Comparison of ENCODE assay signal across 8 cellular contexts in genomic region chr17:76271669-76272540, GRCh38. TPM values are rescaled to one million over a fixed set of nuclear protein-coding genes. Genes with fewer than 3 reads are reported as not detected.
DNase-seq lines count a peak whose midpoint lies in the region; ATAC-seq, FAIRE-seq and TF ChIP-seq lines count a peak whose summit lies in the region.

No MANE protein-coding gene starts in this region.

- H3K4me2 ChIP-seq in SK-N-SH, result no peak overlapping the region
- H3K4me2 ChIP-seq in keratinocyte (ENCODE audit: control insufficient read depth, extremely low read depth, insufficient read depth, low read depth, low read length), result peak overlapping the region; percentile 48

- TF ChIP-seq EP300 in SK-N-SH (IDR thresholded peaks at IDR 0.05; ENCODE audit: borderline replicate concordance in 1 of 2, low read depth in 1 of 2, low read length in 1 of 2), result no peak

- no peaks in the 10 kb centered on the region for H3K9me3 Mint-ChIP-seq in activated T-helper 1 cell treated with anti-CD3 and anti-CD28 coated beads, Interleukin-12 subunit alpha, Interleukin-12 subunit beta, Interleukin-2, Interleukin-4 antibody, amounts not matched to agents 30 ng/mL and 10 ng/mL and 1 ng/mL, durations not matched to agents 14 hours and 24 hours and 36 hours

- intact Hi-C loops in activated T-helper 1 cell treated with anti-CD3 and anti-CD28 coated beads, Interleukin-12 subunit alpha, Interleukin-12 subunit beta, Interleukin-2, Interleukin-4 antibody, amounts not matched to agents 30 ng/mL and 10 ng/mL and 1 ng/mL, durations not matched to agents 14 hours and 24 hours and 36 hours (cut with micrococcal nuclease), result loop anchor here (1.0 to 10.0 kb wide), 4 partner anchors 8 to 367 kb away; partner anchors contain the start of genes MRPL38 and RNF157

- peak overlapping the region; percentile 79 for H3K4me3 Mint-ChIP-seq in activated T-helper 1 cell treated with anti-CD3 and anti-CD28 coated beads, Interleukin-12 subunit alpha, Interleukin-12 subunit beta, Interleukin-2, Interleukin-4 antibody, amounts not matched to agents 30 ng/mL and 10 ng/mL and 1 ng/mL, durations not matched to agents 14 hours and 24 hours and 36 hours

- TF ChIP-seq CTCF in SK-N-SH (IDR thresholded peaks at IDR 0.05) (no peak), keratinocyte (optimal IDR thresholded peaks at IDR 0.05 in 1 of 3, IDR thresholded peaks at IDR 0.05 in 1 of 3, conservative IDR thresholded peaks at IDR 0.05 in 1 of 3; ENCODE audit: extremely low read depth in 1 of 3, insufficient read depth in 2 of 3, low read length in 3 of 3) (no peak)

- no peak overlapping the region for H2AFZ ChIP-seq in SK-N-SH (ENCODE audit: low read depth)
- H2AFZ ChIP-seq in keratinocyte (ENCODE audit: control insufficient read depth, low read length), result no peak overlapping the region

- WGBS in SK-N-SH (ENCODE audit: low lambda C conversion rate), result 95% methylated on average over 33 of the region's 38 CpGs

- peaks cover 43% of the 10 kb centered on the region for H3K79me2 ChIP-seq in SK-N-SH (ENCODE audit: insufficient read depth)
- H3K79me2 ChIP-seq in keratinocyte (ENCODE audit: control insufficient read depth, insufficient read depth, low read length), result peaks cover 12% of the 10 kb centered on the region

- H3K27me3 ChIP-seq in SK-N-SH (ENCODE audit: insufficient read depth) (no peaks in the 10 kb centered on the region), keratinocyte (ENCODE audit: control insufficient read depth, extremely low read depth, insufficient read depth, low read length) (no peaks in the 10 kb centered on the region)

- peaks cover 16 to 19% of the 10 kb centered on the region in 2 experiments; a peak in 3 of 4 replicates for H3K4me1 ChIP-seq in SK-N-SH (ENCODE audit: control insufficient read depth in 1 of 2, insufficient read depth in 2 of 2, low read depth in 1 of 2, low read length in 1 of 2)
- H3K4me1 ChIP-seq in keratinocyte (ENCODE audit: control insufficient read depth, extremely low read depth, insufficient read depth, low read length), result peaks cover 31% of the 10 kb centered on the region

- H3K27ac Mint-ChIP-seq in activated T-helper 1 cell treated with anti-CD3 and anti-CD28 coated beads, Interleukin-12 subunit alpha, Interleukin-12 subunit beta, Interleukin-2, Interleukin-4 antibody, amounts not matched to agents 30 ng/mL and 10 ng/mL and 1 ng/mL, durations not matched to agents 14 hours and 24 hours and 36 hours, result peak overlapping the region; percentile 94

- no peaks in the 10 kb centered on the region for H3K9me2 ChIP-seq in SK-N-SH

- peaks cover 45% of the 10 kb centered on the region for H3K4me1 Mint-ChIP-seq in activated T-helper 1 cell treated with anti-CD3 and anti-CD28 coated beads, Interleukin-12 subunit alpha, Interleukin-12 subunit beta, Interleukin-2, Interleukin-4 antibody, amounts not matched to agents 30 ng/mL and 10 ng/mL and 1 ng/mL, durations not matched to agents 14 hours and 24 hours and 36 hours (ENCODE audit: low read depth)

- no peak overlapping the region for H3K27ac ChIP-seq in SK-N-SH (ENCODE audit: low read depth in 2 of 2, low read length in 1 of 2)
- H3K27ac ChIP-seq in keratinocyte (ENCODE audit: control insufficient read depth, insufficient read depth, low read length), result no peak overlapping the region

- DNase-seq in SK-N-SH (peak; percentile 58), keratinocyte (ENCODE audit: low read depth, low spot score) (no peak), SKM-1 (lab: John Stamatoyannopoulos, UW; ENCODE audit: unreplicated experiment) (no peak)
- peak; percentile 70 for DNase-seq in activated T-helper 1 cell treated with anti-CD3 and anti-CD28 coated beads, Interleukin-12 subunit alpha, Interleukin-12 subunit beta, Interleukin-2, Interleukin-4 antibody, amounts not matched to agents 30 ng/mL and 10 ng/mL and 1 ng/mL, durations not matched to agents 14 hours and 24 hours and 36 hours (ENCODE audit: low spot score)
- DNase-seq in stimulated activated CD8-positive, alpha-beta memory T cell treated with anti-CD3 and anti-CD28 coated beads, Interleukin-12 subunit alpha, Interleukin-12 subunit beta, amount 100 ng/mL, for 4 hours (ENCODE audit: low read depth), result peak; percentile 70

- H3K36me3 Mint-ChIP-seq in activated T-helper 1 cell treated with anti-CD3 and anti-CD28 coated beads, Interleukin-12 subunit alpha, Interleukin-12 subunit beta, Interleukin-2, Interleukin-4 antibody, amounts not matched to agents 30 ng/mL and 10 ng/mL and 1 ng/mL, durations not matched to agents 14 hours and 24 hours and 36 hours (ENCODE audit: low read depth), result peaks cover 30% of the 10 kb centered on the region

- no peaks in the 10 kb centered on the region for H3K27me3 Mint-ChIP-seq in activated T-helper 1 cell treated with anti-CD3 and anti-CD28 coated beads, Interleukin-12 subunit alpha, Interleukin-12 subunit beta, Interleukin-2, Interleukin-4 antibody, amounts not matched to agents 30 ng/mL and 10 ng/mL and 1 ng/mL, durations not matched to agents 14 hours and 24 hours and 36 hours (ENCODE audit: insufficient read depth)

- TF ChIP-seq RAD21 in SK-N-SH (IDR thresholded peaks at IDR 0.05; ENCODE audit: low read length), result no peak

- no peak for FAIRE-seq in keratinocyte (lab: Jason Lieb, UNC)

- peaks cover 13% of the 10 kb centered on the region; the same call in 1 of the 2 replicates for H4K20me1 ChIP-seq in SK-N-SH (ENCODE audit: insufficient read depth)
- no peaks in the 10 kb centered on the region for H4K20me1 ChIP-seq in keratinocyte (ENCODE audit: control insufficient read depth, extremely low read depth, insufficient read depth, low read length)

- H3K36me3 ChIP-seq in SK-N-SH (replicated peaks in 1 of 2; ENCODE audit: control insufficient read depth in 1 of 2, insufficient read depth in 2 of 2, low read length in 1 of 2) (peaks cover 8 to 23% of the 10 kb centered on the region in 2 experiments), keratinocyte (ENCODE audit: control insufficient read depth in 2 of 2, extremely low read depth in 1 of 2, insufficient read depth in 2 of 2, low read length in 2 of 2) (peaks cover 6 to 12% of the 10 kb centered on the region in 2 experiments)

- no peak overlapping the region for H3K9ac ChIP-seq in SK-N-SH
- H3K9ac ChIP-seq in keratinocyte (ENCODE audit: control insufficient read depth, extremely low read depth, insufficient read depth, low read length), result peak overlapping the region; percentile 37

- dilution Hi-C loops in keratinocyte (cut with MboI; ENCODE audit: extremely low pct_ligation_motif_present, low sequenced_read_pairs), result no loop called here

- no peak overlapping the region for H3K4me3 ChIP-seq in SK-N-SH (ENCODE audit: low read depth in 2 of 2, low read length in 1 of 2)
- H3K4me3 ChIP-seq in keratinocyte (ENCODE audit: control insufficient read depth in 2 of 3, extremely low read depth in 1 of 3, insufficient read depth in 2 of 3, low read depth in 1 of 3, low read length in 3 of 3), result no peak overlapping the region

- H3K9me1 ChIP-seq in keratinocyte (ENCODE audit: control insufficient read depth, extremely low read depth, insufficient read depth, low read length), result no peaks in the 10 kb centered on the region

- POLR2A ChIA-PET in SK-N-SH (lab: Yijun Ruan, JAX), result interaction anchor here (1.1 kb wide), 1 partner anchor 25 kb away, joined by 3 read pairs; no protein-coding TSS in a partner anchor

- CTCF ChIA-PET in SK-N-SH (lab: Yijun Ruan, JAX), result interaction anchor here (0.5 to 7.0 kb wide), 8 partner anchors 8 to 258 kb away, joined by 3 to 130 read pairs (median 3); no protein-coding TSS in a partner anchor

- H3K9me3 ChIP-seq in SK-N-SH (no peaks in the 10 kb centered on the region), keratinocyte (ENCODE audit: control insufficient read depth, low read depth, low read length) (no peaks in the 10 kb centered on the region)

- H3F3A ChIP-seq in SK-N-SH (replicated peaks; ENCODE audit: insufficient read depth), result peaks cover 9% of the 10 kb centered on the region

- ATAC-seq in SK-N-SH treated with all-trans-retinoic acid at 6 μM for 48 hours (no peak), HG03520 (IDR thresholded peaks at IDR 0.05; ENCODE audit: unreplicated experiment) (peak; percentile 41), HG03469 (IDR thresholded peaks at IDR 0.05; ENCODE audit: unreplicated experiment) (no peak)

RNA-seq across cellular contexts. Expression of gene UBALD2, which starts 6.8 kb away (rescaled TPM):
- polyA plus RNA-seq in SK-N-SH (2012; rRNA removed) (16.7 and 27.0 TPM in 2 replicates), keratinocyte (9.4 to 33.9 TPM (median 28.7 TPM) in 3 replicates)
- polyA plus RNA-seq in SK-N-SH (2012; cell fraction: cytosol; rRNA removed), result 10.3 and 14.0 TPM in 2 replicates
- polyA plus RNA-seq in SK-N-SH (2012; cell fraction: nucleus; rRNA removed), result 14.0 and 19.5 TPM in 2 replicates
- total RNA-seq in activated T-helper 1 cell treated with anti-CD3 and anti-CD28 coated beads, Interleukin-12 subunit alpha, Interleukin-12 subunit beta, Interleukin-2, Interleukin-4 antibody, amounts not matched to agents 30 ng/mL and 10 ng/mL and 1 ng/mL, durations not matched to agents 14 hours and 24 hours and 36 hours, result 206 and 217 TPM in 2 replicates
- polyA plus RNA-seq in keratinocyte (2011; ENCODE audit: low read depth), result 6.8 TPM
- polyA plus RNA-seq in keratinocyte (2011; cell fraction: cytosol; rRNA removed), result 11.8 and 17.0 TPM in 2 replicates
- polyA plus RNA-seq in keratinocyte (2011; cell fraction: nucleus; rRNA removed), result 7.4 and 8.5 TPM in 2 replicates
- 23.6 and 57.0 TPM in 2 replicates for polyA plus RNA-seq in keratinocyte (2012; ENCODE audit: low replicate concordance)
- polyA minus RNA-seq in keratinocyte, result 5.9 to 16.6 TPM (median 8.9 TPM) in 3 replicates
- 31.7 TPM for polyA minus RNA-seq in keratinocyte (2011; cell fraction: cytosol; rRNA and poly(A)+ RNA removed)
- 5.0 and 8.5 TPM in 2 replicates for polyA minus RNA-seq in keratinocyte (2011; cell fraction: nucleus; rRNA and poly(A)+ RNA removed)

RNA-seq across cellular contexts. Expression of gene RNF157, which starts 31.6 kb away (rescaled TPM):
- polyA plus RNA-seq in SK-N-SH (2012; rRNA removed) (5.2 TPM in 2 replicates), keratinocyte (not detected in 3 replicates)
- polyA plus RNA-seq in SK-N-SH (2012; cell fraction: cytosol; rRNA removed), result 4.1 and 6.3 TPM in 2 replicates
- 5.5 and 8.1 TPM in 2 replicates for polyA plus RNA-seq in SK-N-SH (2012; cell fraction: nucleus; rRNA removed)
- 50.4 and 51.7 TPM in 2 replicates for total RNA-seq in activated T-helper 1 cell treated with anti-CD3 and anti-CD28 coated beads, Interleukin-12 subunit alpha, Interleukin-12 subunit beta, Interleukin-2, Interleukin-4 antibody, amounts not matched to agents 30 ng/mL and 10 ng/mL and 1 ng/mL, durations not matched to agents 14 hours and 24 hours and 36 hours
- not detected for polyA plus RNA-seq in keratinocyte (2011; ENCODE audit: low read depth)
- polyA plus RNA-seq in keratinocyte (2011; cell fraction: cytosol; rRNA removed), result not detected in 2 replicates
- not detected in 2 replicates for polyA plus RNA-seq in keratinocyte (2011; cell fraction: nucleus; rRNA removed)
- polyA plus RNA-seq in keratinocyte (2012; ENCODE audit: low replicate concordance), result not detected in 2 replicates
- polyA minus RNA-seq in keratinocyte, result not detected in 3 replicates
- polyA minus RNA-seq in keratinocyte (2011; cell fraction: cytosol; rRNA and poly(A)+ RNA removed), result not detected
- not detected in 2 replicates for polyA minus RNA-seq in keratinocyte (2011; cell fraction: nucleus; rRNA and poly(A)+ RNA removed)

RNA-seq across cellular contexts. Expression of gene QRICH2, which starts 36.2 kb away (rescaled TPM):
- 6.2 and 7.6 TPM in 2 replicates for polyA plus RNA-seq in SK-N-SH (2012; rRNA removed)
- polyA plus RNA-seq in SK-N-SH (2012; cell fraction: cytosol; rRNA removed), result 1.8 and 3.0 TPM in 2 replicates
- 32.3 and 33.8 TPM in 2 replicates for polyA plus RNA-seq in SK-N-SH (2012; cell fraction: nucleus; rRNA removed)
- total RNA-seq in activated T-helper 1 cell treated with anti-CD3 and anti-CD28 coated beads, Interleukin-12 subunit alpha, Interleukin-12 subunit beta, Interleukin-2, Interleukin-4 antibody, amounts not matched to agents 30 ng/mL and 10 ng/mL and 1 ng/mL, durations not matched to agents 14 hours and 24 hours and 36 hours, result 2.7 and 3.3 TPM in 2 replicates
- polyA plus RNA-seq in keratinocyte, result 1.1 to 4.8 TPM (median 1.6 TPM) in 3 replicates
- 2.3 TPM for polyA plus RNA-seq in keratinocyte (2011; ENCODE audit: low read depth)
- polyA plus RNA-seq in keratinocyte (2011; cell fraction: cytosol; rRNA removed), result 0.62 and 1.3 TPM in 2 replicates
- 11.1 and 14.7 TPM in 2 replicates for polyA plus RNA-seq in keratinocyte (2011; cell fraction: nucleus; rRNA removed)
- polyA plus RNA-seq in keratinocyte (2012; ENCODE audit: low replicate concordance), result 1.3 and 2.2 TPM in 2 replicates
- polyA minus RNA-seq in keratinocyte, result 1.7 to 11.3 TPM (median 9.9 TPM) in 3 replicates
- 2.1 TPM for polyA minus RNA-seq in keratinocyte (2011; cell fraction: cytosol; rRNA and poly(A)+ RNA removed)
- 5.6 and 9.3 TPM in 2 replicates for polyA minus RNA-seq in keratinocyte (2011; cell fraction: nucleus; rRNA and poly(A)+ RNA removed)

Comparison
In these comparisons a context has a peak if more than half of its experiments do, and no peak if none do; other contexts are left out.
1. DNase-seq: peak in SK-N-SH (single experiment), activated T-helper 1 cell treated with anti-CD3 and anti-CD28 coated beads, Interleukin-12 subunit alpha, Interleukin-12 subunit beta, Interleukin-2, Interleukin-4 antibody, amounts not matched to agents 30 ng/mL and 10 ng/mL and 1 ng/mL, durations not matched to agents 14 hours and 24 hours and 36 hours (single experiment) and stimulated activated CD8-positive, alpha-beta memory T cell treated with anti-CD3 and anti-CD28 coated beads, Interleukin-12 subunit alpha, Interleukin-12 subunit beta, amount 100 ng/mL, for 4 hours (single experiment); none in keratinocyte (single experiment) and SKM-1 (single experiment).